ENCODE assay signal across 8 cellular contexts in the genomic region with DNA sequence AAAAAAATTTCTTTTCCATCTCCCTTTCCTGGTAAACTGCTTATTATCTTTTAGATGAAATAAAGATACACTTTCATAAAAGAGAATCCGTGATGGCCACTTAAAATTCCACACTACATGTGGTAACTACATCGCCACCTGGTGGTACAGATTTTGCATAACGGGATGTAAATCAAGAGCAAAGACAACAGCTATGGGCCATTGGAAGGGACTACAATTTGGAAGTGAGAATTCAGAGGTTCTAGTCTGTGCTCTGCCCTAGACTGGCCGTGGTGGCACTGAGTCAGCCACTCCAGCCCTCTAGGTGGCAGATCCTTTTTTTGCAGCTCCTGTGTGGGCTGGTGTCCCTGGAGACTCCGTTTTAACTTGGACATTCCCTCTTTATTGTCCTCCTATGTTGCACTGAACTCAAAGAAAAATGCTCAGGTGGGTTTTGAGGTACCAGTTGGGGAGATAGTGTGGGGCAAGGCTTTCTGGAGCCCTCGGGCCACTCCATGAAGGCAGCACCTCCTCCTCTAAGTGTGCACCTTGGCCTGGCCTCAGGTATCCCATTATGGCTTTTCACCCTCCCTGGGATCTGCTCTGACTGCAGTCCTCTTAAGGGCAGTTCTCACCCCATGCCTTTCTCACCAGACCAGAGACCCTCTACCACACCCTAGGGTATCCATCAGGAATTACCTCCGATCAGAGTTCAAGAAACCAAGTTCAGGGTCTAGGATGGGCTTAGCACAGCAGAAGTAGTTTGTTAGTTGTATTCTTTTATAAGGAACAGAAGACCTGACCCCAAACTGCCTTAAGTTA. TPM values are rescaled to one million over a fixed set of nuclear protein-coding genes. Genes with fewer than 3 reads are reported as not detected.
A peak's percentile ranks its signal among the peaks of the same experiment; 100 is the strongest.
DNase-seq lines count a peak whose midpoint lies in the region; ATAC-seq and TF ChIP-seq lines count a peak whose summit lies in the region.

No MANE protein-coding gene starts in this region.

- CTCF ChIA-PET in naive thymus-derived CD4-positive, alpha-beta T cell (lab: Charles Lee) = interaction anchor here (0.6 to 2.5 kb wide), 7 partner anchors 9 to 1193 kb away, joined by 3 to 7 read pairs (median 3); no protein-coding TSS in a partner anchor

- H3K27me3 ChIP-seq in NT2/D1 (ENCODE audit: insufficient read depth, insufficient read length) = no peaks in the 10 kb centered on the region
- no peaks in the 10 kb centered on the region for H3K27me3 ChIP-seq in naive thymus-derived CD4-positive, alpha-beta T cell (ENCODE audit: control insufficient read depth in 2 of 2, insufficient read depth in 2 of 2, low read length in 2 of 2)

- H3K4me1 Mint-ChIP-seq in naive thymus-derived CD4-positive, alpha-beta T cell = peaks cover 0 to 5% (median 0%) of the 10 kb centered on the region in 7 donors

- intact Hi-C loops in naive thymus-derived CD4-positive, alpha-beta T cell (cut with micrococcal nuclease) = loop anchor here (1.0 to 5.0 kb wide), 7 partner anchors 86 to 208 kb away; no protein-coding TSS in a partner anchor

- ATAC-seq in esophagus mucosa (peak; percentile 54), GM21381 (IDR thresholded peaks at IDR 0.05; ENCODE audit: unreplicated experiment) (no peak)
- ATAC-seq in naive thymus-derived CD4-positive, alpha-beta T cell = peak; percentile 72

- peak; percentile 70 for DNase-seq in GM10266 (ENCODE audit: extremely low spot score)
- peak in 48 of 76 experiments; percentile 2 to 72 (median 34) for DNase-seq in HUDEP-2 (lab: John Stamatoyannopoulos, UW; ENCODE audit: unreplicated experiment in 76 of 76)
- DNase-seq in NT2/D1 (ENCODE audit: low read depth, low spot score) = peak; percentile 85
- peak; percentile 50 for DNase-seq in activated CD8-positive, alpha-beta memory T cell treated with anti-CD3 and anti-CD28 coated beads, Interleukin-2, amount 50 U/mL, for 4 hours
- DNase-seq in naive thymus-derived CD4-positive, alpha-beta T cell = peak in 8 of 9 donors; percentile 21 to 61 (median 50)
- peak; percentile 95 for DNase-seq in superior temporal gyrus (ENCODE audit: extremely low spot score)

- H3K4me1 ChIP-seq in NT2/D1 (ENCODE audit: insufficient read depth, insufficient read length) = peaks cover 27% of the 10 kb centered on the region
- no peaks in the 10 kb centered on the region for H3K4me1 ChIP-seq in naive thymus-derived CD4-positive, alpha-beta T cell (ENCODE audit: control insufficient read depth in 2 of 2, insufficient read depth in 2 of 2, low read length in 2 of 2)

- no peak overlapping the region for H3K27ac Mint-ChIP-seq in naive thymus-derived CD4-positive, alpha-beta T cell

- TF ChIP-seq CTCF in GM10266 (IDR thresholded peaks at IDR 0.05; ENCODE audit: control insufficient read depth, insufficient read depth, low read depth, missing control alignments) = peak; percentile 78

- H3K4me3 ChIP-seq in NT2/D1 (ENCODE audit: insufficient read length, low read depth) = no peak overlapping the region
- no peak overlapping the region for H3K4me3 ChIP-seq in naive thymus-derived CD4-positive, alpha-beta T cell (ENCODE audit: low read length)

- H3K36me3 Mint-ChIP-seq in naive thymus-derived CD4-positive, alpha-beta T cell = no peaks in the 10 kb centered on the region

- no peak overlapping the region for H3K4me3 Mint-ChIP-seq in naive thymus-derived CD4-positive, alpha-beta T cell

- H3K36me3 ChIP-seq in NT2/D1 (ENCODE audit: insufficient read depth, insufficient read length, low read length) = peaks cover 11% of the 10 kb centered on the region
- H3K36me3 ChIP-seq in naive thymus-derived CD4-positive, alpha-beta T cell (ENCODE audit: control insufficient read depth in 2 of 3, insufficient read depth in 3 of 3, low read length in 3 of 3) = no peaks in the 10 kb centered on the region

- peaks cover 16% of the 10 kb centered on the region; the same call in 1 of the 2 replicates for H3K9me3 ChIP-seq in NT2/D1 (ENCODE audit: insufficient read depth, low read length)
- H3K9me3 ChIP-seq in naive thymus-derived CD4-positive, alpha-beta T cell (ENCODE audit: control insufficient read depth in 2 of 3, low read length in 3 of 3) = no peaks in the 10 kb centered on the region

- no peak overlapping the region for H3K9ac ChIP-seq in NT2/D1 (ENCODE audit: insufficient read length, low read depth)

- POLR2A ChIA-PET in naive thymus-derived CD4-positive, alpha-beta T cell (lab: Charles Lee) = no interaction called here

- H3K27ac ChIP-seq in naive thymus-derived CD4-positive, alpha-beta T cell (ENCODE audit: low read depth, low read length) = no peak overlapping the region

- H3K27me3 Mint-ChIP-seq in naive thymus-derived CD4-positive, alpha-beta T cell = peaks cover 0 to 6% (median 0%) of the 10 kb centered on the region in 5 donors

- peaks cover 0 to 4% (median 0%) of the 10 kb centered on the region in 11 donors for H3K9me3 Mint-ChIP-seq in naive thymus-derived CD4-positive, alpha-beta T cell

RNA-seq across cellular contexts. Expression of a gene that starts 54.9 kb away (rescaled TPM):
- not detected for total RNA-seq in esophagus mucosa
- total RNA-seq in naive thymus-derived CD4-positive, alpha-beta T cell = not detected
- polyA plus RNA-seq in naive thymus-derived CD4-positive, alpha-beta T cell = not detected

Comparison
In these comparisons a context has a peak if more than half of its experiments do, and no peak if none do; other contexts are left out.
1. DNase-seq: peak in every context shown above with its lines; median percentile 95 in superior temporal gyrus; 85 in NT2/D1; 70 in GM10266; 50 in activated CD8-positive, alpha-beta memory T cell treated with anti-CD3 and anti-CD28 coated beads, Interleukin-2, amount 50 U/mL, for 4 hours; 50 in naive thymus-derived CD4-positive, alpha-beta T cell; 34 in HUDEP-2.